6 cellular contexts compared by ENCODE assay signal in the genomic region with DNA sequence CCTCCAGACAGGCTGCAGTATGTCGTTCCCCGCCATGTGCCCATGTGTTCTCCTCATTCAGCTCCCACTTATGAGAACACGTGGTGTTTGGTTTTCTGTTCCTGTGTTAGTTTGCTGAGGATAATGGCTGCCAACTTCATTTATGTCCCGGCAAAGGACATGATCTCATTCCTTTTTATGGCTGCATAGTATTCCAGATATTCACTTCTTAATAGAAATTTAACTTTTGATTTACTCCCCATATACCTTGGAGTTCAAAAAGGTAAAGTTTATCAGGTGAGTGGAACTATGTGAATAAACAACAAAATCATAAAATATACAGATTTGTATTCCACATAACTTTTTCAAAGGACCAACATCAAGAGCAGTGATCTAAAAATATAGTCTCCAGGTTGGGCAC.
"Had no signal": no experiment of that assay in that cellular context is flagged by ENCODE, and none has a peak within 500 bp of the region (broad histone marks: within the 10 kb centered on the region; RNA-seq: fewer than 3 reads in every experiment).

No MANE protein-coding gene starts in this region.

- ATAC-seq: HepG2 had no signal

- DNase-seq: IMR-90, KBM-7, KG1 had no signal

- H3K27ac ChIP-seq: HL-60 had no signal

- FAIRE-seq: HepG2, HTR-8/SVneo had no signal
